ENCODE assay signal across 7 cellular contexts in the genomic region with DNA sequence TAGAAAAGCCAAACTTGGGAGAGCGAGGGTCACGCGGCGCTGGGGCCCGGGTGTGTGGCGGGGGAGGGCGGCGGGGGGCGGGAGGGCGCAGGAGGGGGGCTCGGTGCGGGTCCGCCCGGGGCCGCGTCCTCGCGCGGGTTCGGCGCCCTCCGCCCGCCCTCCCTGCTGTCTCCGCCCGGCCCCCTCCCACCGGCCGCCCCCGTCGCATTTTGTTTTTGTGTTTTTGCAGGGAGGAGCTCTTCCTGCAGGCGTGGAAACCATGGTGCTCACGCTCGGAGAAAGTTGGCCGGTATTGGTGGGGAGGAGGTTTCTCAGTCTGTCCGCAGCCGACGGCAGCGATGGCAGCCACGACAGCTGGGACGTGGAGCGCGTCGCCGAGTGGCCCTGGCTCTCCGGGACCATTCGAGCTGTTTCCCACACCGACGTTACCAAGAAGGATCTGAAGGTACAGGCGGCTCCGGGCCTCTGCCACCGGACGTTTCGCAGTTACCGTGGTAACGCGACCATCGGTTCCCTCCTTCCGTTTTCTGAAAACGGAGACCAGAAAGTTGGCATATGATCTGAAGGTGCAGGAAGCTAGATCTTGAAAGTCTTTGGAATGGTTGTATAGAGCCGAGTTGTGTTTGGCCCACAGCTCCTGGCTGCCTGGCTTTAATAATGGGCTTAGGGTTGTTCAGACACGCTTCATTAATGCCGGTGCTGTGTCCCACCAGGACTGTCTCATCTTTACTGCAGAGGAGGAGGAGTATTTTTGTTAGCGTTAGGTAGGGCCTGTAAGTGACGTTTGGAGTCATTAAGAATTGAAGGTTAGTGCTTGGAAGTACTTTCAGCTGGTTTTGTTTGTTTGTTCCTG. TPM values are rescaled to one million over a fixed set of nuclear protein-coding genes. Genes with fewer than 3 reads are reported as not detected.
A peak's percentile ranks its signal among the peaks of the same experiment; 100 is the strongest.
DNase-seq lines count a peak whose midpoint lies in the region; ATAC-seq, FAIRE-seq and TF ChIP-seq lines count a peak whose summit lies in the region.

No MANE protein-coding gene starts in this region.

- H3K27me3 ChIP-seq in NT2/D1 (ENCODE audit: insufficient read depth, insufficient read length) (no peaks in the 10 kb centered on the region), mucosa of rectum (ENCODE audit: control insufficient read depth in 2 of 2, insufficient read depth in 2 of 2, low read length in 2 of 2) (no peaks in the 10 kb centered on the region)

- peaks cover 27% of the 10 kb centered on the region for H3K9me3 ChIP-seq in NT2/D1 (ENCODE audit: insufficient read depth, low read length)
- H3K9me3 ChIP-seq in mucosa of rectum (ENCODE audit: control insufficient read depth in 2 of 2, low read length in 2 of 2) = peaks cover 7 to 13% of the 10 kb centered on the region in 2 donors

- H3K27ac ChIP-seq in mucosa of rectum (ENCODE audit: low read depth in 2 of 2, low read length in 2 of 2) = peak overlapping the region; percentile 98 to 99

- H3K9ac ChIP-seq in NT2/D1 (ENCODE audit: insufficient read length, low read depth) (peak overlapping the region; percentile 76), mucosa of rectum (ENCODE audit: low read depth in 1 of 2, low read length in 2 of 2) (peak overlapping the region; percentile 76 to 89)

- FAIRE-seq in GM12892 (lab: Jason Lieb, UNC) = peak; percentile 89

- ATAC-seq in HG02870 (IDR thresholded peaks at IDR 0.05; ENCODE audit: unreplicated experiment) = peak; percentile 9

- peak; percentile 42; the same call in 1 of the 2 replicates for TF ChIP-seq POLR2A in GM12892 (IDR thresholded peaks at IDR 0.05; ENCODE audit: low read depth, low read length)

- DNase-seq in GM12892 (ENCODE audit: insufficient read length) (peak; percentile 18), NT2/D1 (ENCODE audit: low read depth, low spot score) (peak; percentile 5), activated T-cell treated with anti-CD3 and anti-CD28 coated beads for 4 hours (peak; percentile 57), epithelial cell of proximal tubule (ENCODE audit: low read depth) (no peak)
- peak; percentile 24 to 44 for DNase-seq in stimulated activated CD8-positive, alpha-beta memory T cell treated with anti-CD3 and anti-CD28 coated beads, Interleukin-4, amount 100 ng/mL, for 4 hours (ENCODE audit: low read depth in 2 of 2, low spot score in 1 of 2)

- TF ChIP-seq CTCF in epithelial cell of proximal tubule (conservative IDR thresholded peaks at IDR 0.05; ENCODE audit: low read depth, low read length) = no peak

- H3K4me1 ChIP-seq in NT2/D1 (ENCODE audit: insufficient read depth, insufficient read length) (no peaks in the 10 kb centered on the region), mucosa of rectum (ENCODE audit: control insufficient read depth in 2 of 2, insufficient read depth in 2 of 2, low read length in 2 of 2) (peaks cover 20 to 23% of the 10 kb centered on the region in 2 donors)

- H3K4me3 ChIP-seq in NT2/D1 (ENCODE audit: insufficient read length, low read depth) = peak overlapping the region; percentile 83
- peak overlapping the region; percentile 83 for H3K4me3 ChIP-seq in epithelial cell of proximal tubule (ENCODE audit: low read depth, low read length)
- peak overlapping the region; percentile 71 to 89 for H3K4me3 ChIP-seq in mucosa of rectum (ENCODE audit: low read length in 2 of 2)

- H3K36me3 ChIP-seq in NT2/D1 (ENCODE audit: insufficient read depth, insufficient read length, low read length) = peaks cover 26% of the 10 kb centered on the region
- H3K36me3 ChIP-seq in mucosa of rectum (ENCODE audit: control insufficient read depth in 2 of 2, insufficient read depth in 2 of 2, low read length in 2 of 2) = peaks cover 8% of the 10 kb centered on the region in 2 donors

RNA-seq across cellular contexts. Expression of gene KDM3A, which starts 0.8 kb away (rescaled TPM):
- 54.8 TPM for polyA plus RNA-seq in GM12892 (2012; ENCODE audit: missing spikeins)
- total RNA-seq in epithelial cell of proximal tubule = 14.5 and 19.8 TPM in 2 replicates
